In genomic region chr9:21096172-21096900, GRCh38 we compare ENCODE assay signal across 8 cellular contexts. TPM values are rescaled to one million over a fixed set of nuclear protein-coding genes. Genes with fewer than 3 reads are reported as not detected.
DNase-seq lines count a peak whose midpoint lies in the region; ATAC-seq and TF ChIP-seq lines count a peak whose summit lies in the region.

No MANE protein-coding gene starts in this region.

- TF ChIP-seq POLR2A in breast epithelium (IDR thresholded peaks at IDR 0.05), result no peak

- H3K27ac Mint-ChIP-seq in progenitor cell of endocrine pancreas, result no peak overlapping the region

- H3K36me3 ChIP-seq in OCI-LY1 (ENCODE audit: insufficient read depth, low read length) (no peaks in the 10 kb centered on the region), breast epithelium (no peaks in the 10 kb centered on the region), thymus (ENCODE audit: control insufficient read depth, insufficient read depth) (no peaks in the 10 kb centered on the region)

- no peak for TF ChIP-seq CTCF in OCI-LY1 (IDR thresholded peaks at IDR 0.05; ENCODE audit: low read length)
- TF ChIP-seq CTCF in breast epithelium (IDR thresholded peaks at IDR 0.05), result no peak
- no peak for TF ChIP-seq CTCF in progenitor cell of endocrine pancreas (IDR thresholded peaks at IDR 0.05; ENCODE audit: unreplicated experiment)

- H3K4me3 Mint-ChIP-seq in progenitor cell of endocrine pancreas (ENCODE audit: low read depth), result no peak overlapping the region

- peak; percentile 39 for DNase-seq in activated naive CD4-positive, alpha-beta T cell treated with Interleukin-2 at 50 U/mL for 16 hours
- DNase-seq in activated naive CD4-positive, alpha-beta T cell (lab: John Stamatoyannopoulos, UW), result no peak
- DNase-seq in breast epithelium (ENCODE audit: low spot score in 2 of 2) (no peak), lung microvascular endothelial cell (ENCODE audit: low read depth in 2 of 2) (peak; percentile 39 to 81), progenitor cell of endocrine pancreas (ENCODE audit: low spot score, unreplicated experiment) (no peak)

- H3K27me3 Mint-ChIP-seq in progenitor cell of endocrine pancreas, result no peaks in the 10 kb centered on the region

- peak; percentile 76 for ATAC-seq in HG02884 (IDR thresholded peaks at IDR 0.05; ENCODE audit: unreplicated experiment)

- H3K9me3 Mint-ChIP-seq in progenitor cell of endocrine pancreas (ENCODE audit: low read depth), result peaks cover 7% of the 10 kb centered on the region

- H3K27me3 ChIP-seq in OCI-LY1 (ENCODE audit: insufficient read depth, low read length), result no peaks in the 10 kb centered on the region
- H3K27me3 ChIP-seq in breast epithelium, result no peaks in the 10 kb centered on the region
- no peaks in the 10 kb centered on the region for H3K27me3 ChIP-seq in thymus (ENCODE audit: control insufficient read depth, insufficient read depth)

- H3K9me2 ChIP-seq in OCI-LY1 (ENCODE audit: low read depth, low read length), result no peaks in the 10 kb centered on the region

- intact Hi-C loops in breast epithelium (cut with DNase I; ENCODE audit: low total_unique reads), result no loop called here

- no peak overlapping the region; the same call in 1 of the 2 replicates for H2AFZ ChIP-seq in OCI-LY1 (ENCODE audit: low read length)

- no peak overlapping the region; the same call in 1 of the 2 replicates for H3K9ac ChIP-seq in OCI-LY1 (ENCODE audit: low read length)

- 25% methylated on average over 6 of the region's 6 CpGs for WGBS in thymus

- H4K20me1 ChIP-seq in OCI-LY1 (ENCODE audit: insufficient read depth, low read length), result no peaks in the 10 kb centered on the region

- H3K27ac ChIP-seq in OCI-LY1 (ENCODE audit: low read depth, low read length, poor library complexity, severe bottlenecking) (no peak overlapping the region), breast epithelium (peak overlapping the region; percentile 59 to 73), thymus (ENCODE audit: low read depth) (no peak overlapping the region)

- peaks cover 7% of the 10 kb centered on the region for H3K4me1 Mint-ChIP-seq in progenitor cell of endocrine pancreas (ENCODE audit: low read depth)

- H3K4me2 ChIP-seq in OCI-LY1 (ENCODE audit: low read length), result peak overlapping the region; percentile 57; the same call in 1 of the 2 replicates

- peaks cover 33% of the 10 kb centered on the region for H3K4me1 ChIP-seq in OCI-LY1 (ENCODE audit: insufficient read depth, low read length, severe bottlenecking)
- peaks cover 0 to 4% of the 10 kb centered on the region in 2 donors for H3K4me1 ChIP-seq in breast epithelium
- peaks cover 4% of the 10 kb centered on the region for H3K4me1 ChIP-seq in thymus (ENCODE audit: control insufficient read depth, insufficient read depth, low read length)

- no peaks in the 10 kb centered on the region for H3K9me3 ChIP-seq in OCI-LY1 (ENCODE audit: low read length)
- H3K9me3 ChIP-seq in breast epithelium, result no peaks in the 10 kb centered on the region
- no peaks in the 10 kb centered on the region for H3K9me3 ChIP-seq in thymus (ENCODE audit: control insufficient read depth)

- no peaks in the 10 kb centered on the region for H3K79me2 ChIP-seq in OCI-LY1 (ENCODE audit: insufficient read depth, low read length)

- H3F3A ChIP-seq in OCI-LY1 (ENCODE audit: insufficient read depth, low read length), result 0 out of 2 replicates have a peak, but pooled peaks cover 3% of the 10 kb centered on the region

- H3K36me3 Mint-ChIP-seq in progenitor cell of endocrine pancreas (ENCODE audit: insufficient read depth), result no peaks in the 10 kb centered on the region

- peak overlapping the region; percentile 28 for H3K4me3 ChIP-seq in OCI-LY1 (ENCODE audit: low read depth, low read length, poor library complexity, severe bottlenecking)
- H3K4me3 ChIP-seq in breast epithelium, result peak overlapping the region; percentile 12 to 47 (median 33)
- peak overlapping the region; percentile 10 for H3K4me3 ChIP-seq in thymus (ENCODE audit: low read length)

RNA-seq across cellular contexts. Expression of gene IFNB1, which starts 18.6 kb away (rescaled TPM):
- not detected for total RNA-seq in breast epithelium
- not detected in 2 replicates for total RNA-seq in lung microvascular endothelial cell
- 0.11 TPM for polyA plus RNA-seq in thymus
- total RNA-seq in progenitor cell of endocrine pancreas, result not detected in 2 replicates

RNA-seq across cellular contexts. Expression of gene IFNW1, which starts 45.3 kb away (rescaled TPM):
- total RNA-seq in breast epithelium (not detected), lung microvascular endothelial cell (not detected in 2 replicates), progenitor cell of endocrine pancreas (not detected in 2 replicates)
- not detected for polyA plus RNA-seq in thymus

Comparison
In these comparisons a context has a peak if more than half of its experiments do, and no peak if none do; other contexts are left out.
1. DNase-seq: peak in activated naive CD4-positive, alpha-beta T cell treated with Interleukin-2 at 50 U/mL for 16 hours (single experiment) and lung microvascular endothelial cell (2 of 2); none in activated naive CD4-positive, alpha-beta T cell (0 of 4), breast epithelium (0 of 2) and progenitor cell of endocrine pancreas (single experiment).
2. H3K27ac ChIP-seq: peak in breast epithelium (2 of 2); none in OCI-LY1 (single experiment) and thymus (single experiment).
3. Peak in every context shown above with its lines, with median percentiles within 50 percentile points of each other: H3K4me3 ChIP-seq.